8 cellular contexts compared by ENCODE assay signal in the genomic region with DNA sequence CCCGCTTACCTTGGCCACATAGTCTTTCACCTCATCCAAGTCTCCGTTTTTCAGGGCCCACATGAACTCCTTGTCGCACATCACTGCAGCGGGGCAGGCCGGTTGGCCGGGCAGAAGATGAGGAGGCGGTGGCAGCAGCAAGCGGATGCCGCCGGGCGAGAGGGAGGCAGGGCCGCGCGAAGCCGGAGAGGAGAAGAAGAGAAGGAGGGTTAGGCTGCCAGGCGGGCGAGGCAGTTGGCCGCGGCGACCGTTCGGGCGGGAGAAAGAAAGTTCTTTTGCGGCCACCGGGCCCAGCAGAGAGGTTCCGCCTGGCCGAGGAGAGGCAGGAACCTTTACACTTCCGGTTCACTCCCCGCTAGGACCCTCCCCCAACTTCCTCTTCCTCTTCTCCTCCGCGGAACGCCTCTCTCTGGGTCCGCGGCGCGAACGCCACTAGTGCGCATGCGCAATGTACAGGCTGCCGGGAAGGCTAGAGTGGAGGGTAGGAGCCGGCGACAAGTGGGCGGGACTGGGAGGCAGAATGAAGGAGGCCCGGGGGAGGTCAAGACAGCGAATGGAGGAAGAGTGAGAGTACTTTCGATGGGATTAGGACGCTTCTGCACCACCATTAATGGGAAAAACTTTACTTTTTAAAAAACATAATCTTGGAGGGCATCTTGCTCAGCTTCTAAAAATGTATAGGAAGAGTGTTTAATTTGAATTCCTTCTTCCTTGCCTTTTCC.
DNase-seq lines count a peak whose midpoint lies in the region; ATAC-seq lines count a peak whose summit lies in the region.

A gene with protein sequence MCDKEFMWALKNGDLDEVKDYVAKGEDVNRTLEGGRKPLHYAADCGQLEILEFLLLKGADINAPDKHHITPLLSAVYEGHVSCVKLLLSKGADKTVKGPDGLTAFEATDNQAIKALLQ (minus strand): TSS at position 340 of the 722 bp plus-strand sequence. CDS start 259 bp downstream, at position 81.

- H3K4me1 ChIP-seq in BLaER1 treated with 17β-estradiol and CSF1 and Interleukin-3, amounts not matched to agents 10 nM and 100 nM: peaks cover 46 to 79% (median 60%) of the 10 kb centered on the region in 10 experiments

- peak within 1 kb of the TSS; percentile 82 to 96 (median 93) for H3K27ac ChIP-seq in BLaER1 treated with 17β-estradiol and CSF1 and Interleukin-3, amounts not matched to agents 10 nM and 100 nM

- peak within 1 kb of the TSS; percentile 83 to 94 (median 88) for H3K4me3 ChIP-seq in BLaER1 treated with 17β-estradiol and CSF1 and Interleukin-3, amounts not matched to agents 10 nM and 100 nM

- peaks cover 33 to 46% (median 43%) of the 10 kb centered on the region in 11 experiments; a peak in 21 of 22 replicates for H4K20me1 ChIP-seq in BLaER1 treated with 17β-estradiol and CSF1 and Interleukin-3, amounts not matched to agents 10 nM and 100 nM

- H3K27me3 ChIP-seq in BLaER1 treated with 17β-estradiol and CSF1 and Interleukin-3, amounts not matched to agents 10 nM and 100 nM: no peaks in the 10 kb centered on the region

- H3K4me2 ChIP-seq in BLaER1 treated with 17β-estradiol and CSF1 and Interleukin-3, amounts not matched to agents 10 nM and 100 nM: peak within 1 kb of the TSS; percentile 79 to 98 (median 91)

- DNase-seq in NCI-H748 (lab: John Stamatoyannopoulos, UW; ENCODE audit: unreplicated experiment) (peak; percentile 98), dedifferentiated amniotic fluid mesenchymal stem cell (ENCODE audit: extremely low spot score) (peak; percentile 97), left kidney (ENCODE audit: low read depth, low spot score) (peak; percentile 100)
- peak; percentile 96 for DNase-seq in activated CD4-positive, alpha-beta T cell treated with anti-CD3 and anti-CD28 coated beads, Interleukin-2, amount 50 U/mL, for 1 hour
- peak; percentile 97 to 98 for DNase-seq in stimulated activated CD4-positive, alpha-beta T cell treated with anti-CD3 and anti-CD28 coated beads, Interleukin-2, amount 100 ng/mL, for 24 hours

- H3K36me3 ChIP-seq in BLaER1 treated with 17β-estradiol and CSF1 and Interleukin-3, amounts not matched to agents 10 nM and 100 nM: peaks cover 0 to 34% (median 28%) of the 10 kb centered on the region in 11 experiments; a peak in 16 of 22 replicates

- peaks cover 0 to 6% (median 0%) of the 10 kb centered on the region in 11 experiments; a peak in 4 of 22 replicates for H3K9me3 ChIP-seq in BLaER1 treated with 17β-estradiol and CSF1 and Interleukin-3, amounts not matched to agents 10 nM and 100 nM (replicated peaks in 1 of 11)

- ATAC-seq in GM19351 (IDR thresholded peaks at IDR 0.05; ENCODE audit: unreplicated experiment) (peak; percentile 50), HG03521 (IDR thresholded peaks at IDR 0.05; ENCODE audit: unreplicated experiment) (peak; percentile 56)

- H3K9ac ChIP-seq in BLaER1 treated with 17β-estradiol and CSF1 and Interleukin-3, amounts not matched to agents 10 nM and 100 nM: peak within 1 kb of the TSS; percentile 88 to 95 (median 92)

Comparison
In these comparisons a context has a peak if more than half of its experiments do, and no peak if none do; other contexts are left out.
1. Peak in every context shown above with its lines: DNase-seq, ATAC-seq, H3K4me3 ChIP-seq and H3K27ac ChIP-seq.